ENCODE assay signal across 1 cellular context in genomic region chr16:19252904-19253303, GRCh38.
TF ChIP-seq lines count a peak whose summit lies in the region.

No MANE protein-coding gene starts in this region.

TF ChIP-seq in GM12878, 131 proteins besides CTCF, POLR2A, EP300 and RAD21 (continued from another document):
- TF ChIP-seq, protein P1, sequence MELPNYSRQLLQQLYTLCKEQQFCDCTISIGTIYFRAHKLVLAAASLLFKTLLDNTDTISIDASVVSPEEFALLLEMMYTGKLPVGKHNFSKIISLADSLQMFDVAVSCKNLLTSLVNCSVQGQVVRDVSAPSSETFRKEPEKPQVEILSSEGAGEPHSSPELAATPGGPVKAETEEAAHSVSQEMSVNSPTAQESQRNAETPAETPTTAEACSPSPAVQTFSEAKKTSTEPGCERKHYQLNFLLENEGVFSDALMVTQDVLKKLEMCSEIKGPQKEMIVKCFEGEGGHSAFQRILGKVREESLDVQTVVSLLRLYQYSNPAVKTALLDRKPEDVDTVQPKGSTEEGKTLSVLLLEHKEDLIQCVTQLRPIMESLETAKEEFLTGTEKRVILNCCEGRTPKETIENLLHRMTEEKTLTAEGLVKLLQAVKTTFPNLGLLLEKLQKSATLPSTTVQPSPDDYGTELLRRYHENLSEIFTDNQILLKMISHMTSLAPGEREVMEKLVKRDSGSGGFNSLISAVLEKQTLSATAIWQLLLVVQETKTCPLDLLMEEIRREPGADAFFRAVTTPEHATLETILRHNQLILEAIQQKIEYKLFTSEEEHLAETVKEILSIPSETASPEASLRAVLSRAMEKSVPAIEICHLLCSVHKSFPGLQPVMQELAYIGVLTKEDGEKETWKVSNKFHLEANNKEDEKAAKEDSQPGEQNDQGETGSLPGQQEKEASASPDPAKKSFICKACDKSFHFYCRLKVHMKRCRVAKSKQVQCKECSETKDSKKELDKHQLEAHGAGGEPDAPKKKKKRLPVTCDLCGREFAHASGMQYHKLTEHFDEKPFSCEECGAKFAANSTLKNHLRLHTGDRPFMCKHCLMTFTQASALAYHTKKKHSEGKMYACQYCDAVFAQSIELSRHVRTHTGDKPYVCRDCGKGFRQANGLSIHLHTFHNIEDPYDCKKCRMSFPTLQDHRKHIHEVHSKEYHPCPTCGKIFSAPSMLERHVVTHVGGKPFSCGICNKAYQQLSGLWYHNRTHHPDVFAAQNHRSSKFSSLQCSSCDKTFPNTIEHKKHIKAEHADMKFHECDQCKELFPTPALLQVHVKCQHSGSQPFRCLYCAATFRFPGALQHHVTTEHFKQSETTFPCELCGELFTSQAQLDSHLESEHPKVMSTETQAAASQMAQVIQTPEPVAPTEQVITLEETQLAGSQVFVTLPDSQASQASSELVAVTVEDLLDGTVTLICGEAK (IDR thresholded peaks at IDR 0.05; ENCODE audit: borderline replicate concordance): peak; percentile 86
- no peak for TF ChIP-seq NFIC (IDR thresholded peaks at IDR 0.05; ENCODE audit: low read depth, low read length)
- TF ChIP-seq SPI1 (IDR thresholded peaks at IDR 0.05; ENCODE audit: borderline replicate concordance, insufficient read depth, low read depth, low read length): peak; percentile 37; the same call in 1 of the 2 replicates
